ENCODE assay signal across 8 cellular contexts in the genomic region with DNA sequence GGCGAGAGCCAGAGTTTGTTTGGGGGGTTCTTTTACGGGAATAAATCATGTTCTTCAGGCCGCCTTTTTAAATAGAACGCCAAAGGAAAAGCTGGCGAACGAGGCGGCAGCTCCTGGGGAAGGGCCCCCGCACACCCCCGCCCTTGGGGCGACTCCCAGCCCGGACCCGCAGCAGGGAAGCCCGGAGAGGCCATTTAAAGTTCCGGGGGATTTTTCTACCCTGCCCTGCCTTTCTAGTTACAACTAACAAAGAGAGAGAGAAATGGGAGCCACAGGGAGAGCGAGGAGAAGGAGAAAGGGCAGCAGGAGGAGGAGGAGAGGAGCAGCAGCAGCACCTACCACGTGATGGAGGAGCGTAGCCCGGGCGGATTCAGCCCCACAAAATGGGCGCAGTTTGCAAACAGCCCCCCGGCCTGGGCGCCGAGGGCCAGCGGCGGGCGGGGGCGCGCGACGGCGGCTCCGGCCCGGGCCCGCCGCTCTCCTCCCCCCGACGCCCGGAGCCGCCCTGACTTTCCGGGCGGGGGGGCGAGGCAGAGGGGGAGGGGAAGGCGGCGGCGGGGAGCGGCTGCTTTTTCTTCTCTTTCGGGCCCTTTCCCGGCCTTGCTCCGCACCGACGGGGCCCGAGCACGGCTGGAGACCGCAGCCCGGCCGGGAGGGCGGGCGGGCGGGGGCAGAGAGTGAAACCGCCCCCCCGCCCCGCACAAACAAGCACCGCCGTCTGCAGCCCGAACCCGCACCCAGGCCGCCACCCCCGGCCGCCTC. TPM values are rescaled to one million over a fixed set of nuclear protein-coding genes. Genes with fewer than 3 reads are reported as not detected.
DNase-seq lines count a peak whose midpoint lies in the region; ATAC-seq and TF ChIP-seq lines count a peak whose summit lies in the region.

No MANE protein-coding gene starts in this region.

- peak overlapping the region; percentile 93 for H3K9ac ChIP-seq in DND-41 (ENCODE audit: low read depth, low read length)
- peak overlapping the region; percentile 85 for H3K9ac ChIP-seq in KMS-11
- peak overlapping the region; percentile 95 for H3K9ac ChIP-seq in neural progenitor cell
- peak overlapping the region; percentile 90 to 99 (median 95) for H3K9ac ChIP-seq in subcutaneous abdominal adipose tissue (ENCODE audit: low read length in 5 of 5)

- peak; percentile 77 for DNase-seq in DND-41
- DNase-seq in RPMI8226 = peak; percentile 71
- peak; percentile 49 for DNase-seq in activated gamma-delta T cell treated with Interleukin-2 at 50 U/mL for 16 hours
- DNase-seq in foreskin fibroblast = peak; percentile 26 to 71
- DNase-seq in neural progenitor cell (ENCODE audit: low spot score) = peak; percentile 85

- H2AFZ ChIP-seq in DND-41 (ENCODE audit: low read depth, low read length) (peak overlapping the region; percentile 46), KMS-11 (ENCODE audit: low read depth) (0 out of 2 replicates have a peak overlapping the region, but pooled peaks have one; percentile 8), neural progenitor cell (replicated peaks) (no peak overlapping the region)

- H3K4me2 ChIP-seq in DND-41 (ENCODE audit: insufficient read depth, low read length) = peak overlapping the region; percentile 88
- peak overlapping the region; percentile 65 for H3K4me2 ChIP-seq in KMS-11
- H3K4me2 ChIP-seq in neural progenitor cell = peak overlapping the region; percentile 89

- H4K20me1 ChIP-seq in DND-41 (ENCODE audit: insufficient read depth, low read length) = peaks cover 42% of the 10 kb centered on the region
- peaks cover 22% of the 10 kb centered on the region; the same call in 1 of the 2 replicates for H4K20me1 ChIP-seq in KMS-11 (ENCODE audit: insufficient read depth)
- H4K20me1 ChIP-seq in neural progenitor cell (ENCODE audit: low read depth) = peaks cover 70% of the 10 kb centered on the region

- H3K9me3 ChIP-seq in DND-41 (ENCODE audit: insufficient read depth, low read length, severe bottlenecking) = no peaks in the 10 kb centered on the region
- no peaks in the 10 kb centered on the region for H3K9me3 ChIP-seq in neural progenitor cell (ENCODE audit: low read depth)
- H3K9me3 ChIP-seq in subcutaneous abdominal adipose tissue (ENCODE audit: control insufficient read depth in 5 of 5, low read length in 5 of 5) = no peaks in the 10 kb centered on the region

- peaks cover 8% of the 10 kb centered on the region for H3K9me3 Mint-ChIP-seq in neural progenitor cell

- H3K27ac ChIP-seq in DND-41 (ENCODE audit: low read length) (peak overlapping the region; percentile 93), KMS-11 (peak overlapping the region; percentile 88), neural progenitor cell (peak overlapping the region; percentile 100), subcutaneous abdominal adipose tissue (ENCODE audit: low read depth, low read length) (peak overlapping the region; percentile 99)

- ATAC-seq in DND-41 (ENCODE audit: insufficient read depth, low read depth) (peak; percentile 20), GM21723 (IDR thresholded peaks at IDR 0.05; ENCODE audit: unreplicated experiment) (peak; percentile 37)

- H3K27me3 ChIP-seq in DND-41 (ENCODE audit: insufficient read depth, low read length, poor library complexity) = no peaks in the 10 kb centered on the region
- no peaks in the 10 kb centered on the region for H3K27me3 ChIP-seq in KMS-11 (ENCODE audit: insufficient read depth, low read depth)
- H3K27me3 ChIP-seq in neural progenitor cell = no peaks in the 10 kb centered on the region
- no peaks in the 10 kb centered on the region for H3K27me3 ChIP-seq in subcutaneous abdominal adipose tissue (ENCODE audit: control insufficient read depth in 5 of 5, insufficient read depth in 4 of 5, low read length in 5 of 5)

- H3K27ac Mint-ChIP-seq in neural progenitor cell = peak overlapping the region; percentile 98

- H3K4me3 ChIP-seq in DND-41 (ENCODE audit: low read depth in 1 of 2, low read length in 2 of 2) = peak overlapping the region; percentile 72 to 83
- peak overlapping the region; percentile 41 for H3K4me3 ChIP-seq in KMS-11 (IDR thresholded peaks at IDR 0.05; ENCODE audit: insufficient read depth, low read depth, low read length)
- peak overlapping the region; percentile 66 to 95 for H3K4me3 ChIP-seq in foreskin fibroblast (ENCODE audit: low read depth in 1 of 2, low read length in 2 of 2)
- H3K4me3 ChIP-seq in neural progenitor cell = peak overlapping the region; percentile 98
- H3K4me3 ChIP-seq in subcutaneous abdominal adipose tissue (ENCODE audit: low read depth in 1 of 5, low read length in 5 of 5) = peak overlapping the region; percentile 87 to 98 (median 95)

- H3K4me3 Mint-ChIP-seq in neural progenitor cell = peak overlapping the region; percentile 92

- H3K36me3 Mint-ChIP-seq in neural progenitor cell = peaks cover 19% of the 10 kb centered on the region

- TF ChIP-seq CTCF in DND-41 (IDR thresholded peaks at IDR 0.05; ENCODE audit: borderline replicate concordance, extremely low read depth, low read length, poor library complexity, severe bottlenecking) = no peak
- no peak for TF ChIP-seq CTCF in KMS-11 (conservative IDR thresholded peaks at IDR 0.05; ENCODE audit: low read depth, low read length)
- TF ChIP-seq CTCF in foreskin fibroblast (IDR thresholded peaks at IDR 0.05; ENCODE audit: low read depth, low read length) = no peak
- TF ChIP-seq CTCF in neural progenitor cell (IDR thresholded peaks at IDR 0.05) = no peak

- H3K79me2 ChIP-seq in DND-41 (ENCODE audit: insufficient read depth, low read length) = peaks cover 82% of the 10 kb centered on the region
- peaks cover 81% of the 10 kb centered on the region for H3K79me2 ChIP-seq in KMS-11 (ENCODE audit: insufficient read depth, low read depth)
- peaks cover 93% of the 10 kb centered on the region for H3K79me2 ChIP-seq in neural progenitor cell (ENCODE audit: low read depth)

- H3K4me1 ChIP-seq in DND-41 (ENCODE audit: insufficient read depth, low read length) (peaks cover 72% of the 10 kb centered on the region), KMS-11 (ENCODE audit: low read depth, poor library complexity, severe bottlenecking) (peaks cover 55% of the 10 kb centered on the region), neural progenitor cell (peaks cover 38% of the 10 kb centered on the region), subcutaneous abdominal adipose tissue (ENCODE audit: control insufficient read depth in 5 of 5, insufficient read depth in 5 of 5, low read length in 5 of 5) (peaks cover 0 to 56% (median 50%) of the 10 kb centered on the region in 5 donors)

- peaks cover 34% of the 10 kb centered on the region for H3K4me1 Mint-ChIP-seq in neural progenitor cell

- no peaks in the 10 kb centered on the region for H3K36me3 ChIP-seq in DND-41 (ENCODE audit: insufficient read depth, low read length)
- no peaks in the 10 kb centered on the region for H3K36me3 ChIP-seq in KMS-11 (ENCODE audit: insufficient read depth)
- no peaks in the 10 kb centered on the region for H3K36me3 ChIP-seq in neural progenitor cell
- H3K36me3 ChIP-seq in subcutaneous abdominal adipose tissue (ENCODE audit: control insufficient read depth in 5 of 5, insufficient read depth in 5 of 5, low read length in 5 of 5) = peaks cover 0 to 4% (median 0%) of the 10 kb centered on the region in 5 donors

- peaks cover 2% of the 10 kb centered on the region for H3K27me3 Mint-ChIP-seq in neural progenitor cell (ENCODE audit: insufficient read depth, low read depth)

- peaks cover 47% of the 10 kb centered on the region for H3F3A ChIP-seq in neural progenitor cell (ENCODE audit: low read depth)

RNA-seq across cellular contexts. Expression of a gene that starts 0.6 kb away (rescaled TPM):
- total RNA-seq in neural progenitor cell (ENCODE audit: low replicate concordance) = 114 and 136 TPM in 2 replicates

Comparison
In these comparisons a context has a peak if more than half of its experiments do, and no peak if none do; other contexts are left out.
1. Peak in every context shown above with its lines: DNase-seq, ATAC-seq, H3K4me3 ChIP-seq and H3K27ac ChIP-seq.
2. H3K4me3 ChIP-seq: peak in every context shown above with its lines; median percentile 98 in neural progenitor cell; 95 in subcutaneous abdominal adipose tissue; 80 in foreskin fibroblast; 78 in DND-41; 41 in KMS-11.